In genomic region chrY:13343307-13343946, GRCh38 we compare ENCODE assay signal across 8 cellular contexts.
DNase-seq lines count a peak whose midpoint lies in the region; ATAC-seq, FAIRE-seq and TF ChIP-seq lines count a peak whose summit lies in the region.

No MANE protein-coding gene starts in this region.

- no peak overlapping the region for H2AFZ ChIP-seq in Karpas-422 (ENCODE audit: low read length)

- intact Hi-C loops in kidney (cut with DNase I) = no loop called here

- H3K9me2 ChIP-seq in Karpas-422 (replicated peaks; ENCODE audit: insufficient read depth, low read length) = no peaks in the 10 kb centered on the region

- CTCF ChIA-PET in AG04450 (lab: Charles Lee) = interaction anchor here (0.6 to 2.5 kb wide), 21 partner anchors 10 to 432 kb away, joined by 3 to 10 read pairs (median 4); no protein-coding TSS in a partner anchor

- peaks cover 5 to 12% of the 10 kb centered on the region in 2 donors for H3K4me1 ChIP-seq in kidney (ENCODE audit: control insufficient read depth in 1 of 2, insufficient read depth in 1 of 2, low read depth in 1 of 2, low read length in 2 of 2)
- H3K4me1 ChIP-seq in Karpas-422 (ENCODE audit: low read length) = no peaks in the 10 kb centered on the region

- TF ChIP-seq CTCF in AG04450 (IDR thresholded peaks at IDR 0.05; ENCODE audit: low read depth, low read length) (peak; percentile 49), kidney (IDR thresholded peaks at IDR 0.05; ENCODE audit: borderline replicate concordance, extremely low read depth, insufficient read depth) (peak; percentile 15)

- H3K27me3 ChIP-seq in AG04450 (ENCODE audit: control insufficient read depth, insufficient read depth, low read length) (no peaks in the 10 kb centered on the region), Karpas-422 (ENCODE audit: low read length) (no peaks in the 10 kb centered on the region)

- H4K20me1 ChIP-seq in Karpas-422 (ENCODE audit: insufficient read depth, low read depth, low read length) = no peaks in the 10 kb centered on the region

- H3K27ac ChIP-seq in AG04450 (ENCODE audit: low read depth, low read length) = no peak overlapping the region
- H3K27ac ChIP-seq in kidney (ENCODE audit: low read depth in 2 of 2, low read length in 2 of 2) = no peak overlapping the region
- H3K27ac ChIP-seq in Karpas-422 (ENCODE audit: low read length) = no peak overlapping the region

- H3K4me2 ChIP-seq in Karpas-422 (ENCODE audit: low read depth, low read length, poor library complexity, severe bottlenecking) = no peak overlapping the region

- ATAC-seq in HG02884 (IDR thresholded peaks at IDR 0.05; ENCODE audit: unreplicated experiment) (peak; percentile 60), HG03108 (IDR thresholded peaks at IDR 0.05; ENCODE audit: unreplicated experiment) (no peak)

- no peaks in the 10 kb centered on the region for H3K79me2 ChIP-seq in Karpas-422 (ENCODE audit: low read length)

- POLR2A ChIA-PET in AG04450 (lab: Yijun Ruan, JAX) = no interaction called here

- no peaks in the 10 kb centered on the region for H3K9me3 ChIP-seq in AG04450 (ENCODE audit: control insufficient read depth, insufficient read depth, low read length)
- H3K9me3 ChIP-seq in kidney (ENCODE audit: control insufficient read depth in 1 of 2, low read length in 2 of 2) = no peaks in the 10 kb centered on the region
- H3K9me3 ChIP-seq in Karpas-422 (ENCODE audit: low read length) = no peaks in the 10 kb centered on the region

- H3K36me3 ChIP-seq in kidney (ENCODE audit: control insufficient read depth in 1 of 2, insufficient read depth in 2 of 2, low read length in 2 of 2) (no peaks in the 10 kb centered on the region), Karpas-422 (ENCODE audit: insufficient read depth, low read length) (no peaks in the 10 kb centered on the region)

- no peak for TF ChIP-seq POLR2A in GM12892 (IDR thresholded peaks at IDR 0.05; ENCODE audit: low read depth, low read length)

- FAIRE-seq in kidney (lab: Jason Lieb, UNC) (no peak), GM12892 (lab: Jason Lieb, UNC) (no peak)

- DNase-seq in AG04450 (ENCODE audit: low read depth, low spot score) (no peak), kidney (no peak), GM12892 (ENCODE audit: insufficient read length) (no peak), Karpas-422 (no peak), T-helper 9 cell (no peak)
- DNase-seq in activated CD8-positive, alpha-beta memory T cell treated with anti-CD3 and anti-CD28 coated beads, Interleukin-2, amount 50 U/mL, for 48 hours = peak; percentile 65

- no peak overlapping the region for H3K9ac ChIP-seq in kidney (ENCODE audit: low read length in 2 of 2)
- no peak overlapping the region for H3K9ac ChIP-seq in Karpas-422 (ENCODE audit: low read length)

- no peak overlapping the region for H3K4me3 ChIP-seq in AG04450 (ENCODE audit: low read depth, low read length)
- H3K4me3 ChIP-seq in kidney (ENCODE audit: low read length in 2 of 2) = no peak overlapping the region
- H3K4me3 ChIP-seq in Karpas-422 (ENCODE audit: low read length) = no peak overlapping the region
